In the genomic region with DNA sequence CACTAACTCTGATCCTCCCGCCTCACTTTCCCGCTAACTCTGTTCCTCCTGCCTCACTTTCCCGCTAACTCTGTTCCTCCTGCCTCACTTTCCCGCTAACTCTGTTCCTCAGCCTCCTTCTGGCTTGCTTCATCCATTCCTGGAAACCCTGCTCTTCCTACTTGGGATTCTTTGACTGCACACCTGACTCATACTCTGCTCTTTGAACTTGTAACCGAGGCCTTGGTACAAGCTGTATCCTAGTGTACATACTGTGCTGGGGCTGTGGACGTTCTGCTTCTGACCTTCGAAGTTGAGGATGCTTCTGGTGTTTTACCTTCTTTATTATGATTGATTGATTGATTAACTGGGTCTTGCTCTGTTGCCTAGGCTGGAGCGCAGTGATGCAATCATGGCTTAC, we compare ENCODE assay signal across 21 cellular contexts.
DNase-seq lines count a peak whose midpoint lies in the region; ATAC-seq, FAIRE-seq and TF ChIP-seq lines count a peak whose summit lies in the region.
"Had no signal": no experiment of that assay in that cellular context is flagged by ENCODE, and none has a peak within 500 bp of the region (broad histone marks: within the 10 kb centered on the region; RNA-seq: fewer than 3 reads in every experiment).

No MANE protein-coding gene starts in this region.

- in situ Hi-C loops in HepG2 (cut with HindIII; ENCODE audit: extremely low pct_ligation_motif_present, low pct_unique_long_range_greater_than_20kb) = no loop called here

- no TSS peak for BruUV-seq in HepG2 (replicated peaks; lab: Mats Ljungman, UMichigan)

- no peak overlapping the region for H3K9ac ChIP-seq in HepG2 (ENCODE audit: insufficient read depth, low read depth, low read length)
- H3K9ac ChIP-seq: BLaER1 treated with 17β-estradiol and CSF1 and Interleukin-3, amounts not matched to agents 10 nM and 100 nM had no signal

- H2AFZ ChIP-seq in HepG2 (ENCODE audit: low read length) = no peak overlapping the region

- CTCF ChIA-PET in HepG2 (lab: Yijun Ruan, JAX; ENCODE audit: low intra/inter-chr PET ratio, low total read pairs) = no interaction called here

- no peaks in the 10 kb centered on the region for H3K79me2 ChIP-seq in HepG2 (ENCODE audit: insufficient read depth, low read length)

- H3K4me3 ChIP-seq in HepG2 (replicated peaks in 1 of 3; ENCODE audit: insufficient read depth in 1 of 3, low read depth in 2 of 3, low read length in 3 of 3) (no peak overlapping the region), right lobe of liver (no peak overlapping the region), bronchial epithelial cell (ENCODE audit: low read depth, low read length) (no peak overlapping the region), small intestine (ENCODE audit: low read depth in 1 of 2, low read length in 2 of 2) (no peak overlapping the region)
- H3K4me3 ChIP-seq: A549; BLaER1 treated with 17β-estradiol and CSF1 and Interleukin-3, amounts not matched to agents 10 nM and 100 nM had no signal

- 47% methylated on average over 8 of the region's 8 CpGs for WGBS in HepG2 (ENCODE audit: low lambda C conversion rate)
- WGBS in right lobe of liver (ENCODE audit: insufficient coverage, low coverage, low lambda C conversion rate, missing lambda C conversion rate) = 74% methylated on average over 7 of the region's 8 CpGs
- WGBS in small intestine, 3 donors = 67 to 88% (median 75%) methylated on average over 8 of the region's 8 CpGs

- DNase-seq in HepG2 (ENCODE audit: low spot score) (no peak), right lobe of liver (no peak), bronchial epithelial cell (ENCODE audit: low read depth) (no peak), small intestine (peak; percentile 26), NCI-H128 (lab: John Stamatoyannopoulos, UW; ENCODE audit: unreplicated experiment) (no peak)
- DNase-seq: AML-193; Caco-2; Calu3; CD4-positive, alpha-beta T cell; CD8-positive, alpha-beta T cell; DMS79 treated with DMSO at 0.1 percent for 48 hours; GF-D8 had no signal

- H3K9me3 ChIP-seq in HepG2 (ENCODE audit: low read length) (no peaks in the 10 kb centered on the region), right lobe of liver (no peaks in the 10 kb centered on the region), small intestine (ENCODE audit: control insufficient read depth, low read depth) (no peaks in the 10 kb centered on the region)
- H3K9me3 ChIP-seq: A549; BLaER1 treated with 17β-estradiol and CSF1 and Interleukin-3, amounts not matched to agents 10 nM and 100 nM; Caco-2 had no signal

- peaks cover 1 to 7% of the 10 kb centered on the region in 2 experiments; a peak in 2 of 5 replicates for H3K27me3 ChIP-seq in HepG2 (ENCODE audit: control insufficient read depth in 1 of 2, insufficient read depth in 2 of 2, low read length in 2 of 2)
- H3K27me3 ChIP-seq in right lobe of liver = no peaks in the 10 kb centered on the region
- no peaks in the 10 kb centered on the region for H3K27me3 ChIP-seq in bronchial epithelial cell (ENCODE audit: control insufficient read depth, insufficient read depth, low read length)
- H3K27me3 ChIP-seq in small intestine (ENCODE audit: control insufficient read depth in 2 of 2, insufficient read depth in 2 of 2, low read length in 2 of 2) = no peaks in the 10 kb centered on the region
- H3K27me3 ChIP-seq: BLaER1 treated with 17β-estradiol and CSF1 and Interleukin-3, amounts not matched to agents 10 nM and 100 nM had no signal

- POLR2A ChIA-PET in HepG2 (lab: Yijun Ruan, JAX) = no interaction called here

- H3K36me3 ChIP-seq in HepG2 (replicated peaks in 1 of 2; ENCODE audit: control insufficient read depth in 1 of 2, insufficient read depth in 2 of 2, low read length in 2 of 2) = no peaks in the 10 kb centered on the region
- no peaks in the 10 kb centered on the region for H3K36me3 ChIP-seq in right lobe of liver
- no peaks in the 10 kb centered on the region for H3K36me3 ChIP-seq in bronchial epithelial cell (ENCODE audit: control insufficient read depth, insufficient read depth, low read length)
- no peaks in the 10 kb centered on the region for H3K36me3 ChIP-seq in small intestine (ENCODE audit: control insufficient read depth in 2 of 2, insufficient read depth in 2 of 2, low read length in 2 of 2)

- H3K4me2 ChIP-seq in HepG2 (ENCODE audit: low read depth, low read length) = no peak overlapping the region
- H3K4me2 ChIP-seq: A549 had no signal

- ATAC-seq in HepG2 = peak; percentile 55; the same call in 1 of the 3 replicates
- no peak for ATAC-seq in right lobe of liver
- no peak for ATAC-seq in GM21367 (IDR thresholded peaks at IDR 0.05; ENCODE audit: unreplicated experiment)
- ATAC-seq: A549; CD8-positive, alpha-beta T cell had no signal

- no peak for FAIRE-seq in HepG2 (lab: Jason Lieb, UNC)
- FAIRE-seq in bronchial epithelial cell (lab: Jason Lieb, UNC) = peak; percentile 47
- no peak for FAIRE-seq in small intestine (lab: Jason Lieb, UNC)
- FAIRE-seq: A549, D721Med, G401.6, GM12891, GM19239 had no signal

- TF ChIP-seq EP300 in HepG2 (IDR thresholded peaks at IDR 0.05; ENCODE audit: low read depth in 2 of 2, low read length in 2 of 2) = no peak
- TF ChIP-seq EP300 in HepG2 (CRISPR knock-in tag; IDR thresholded peaks at IDR 0.05; ENCODE audit: borderline replicate concordance) = no peak

- no peak for TF ChIP-seq CTCF in HepG2 (CRISPR knock-in tag; IDR thresholded peaks at IDR 0.05)
- no peak for TF ChIP-seq CTCF in right lobe of liver (IDR thresholded peaks at IDR 0.05)
- TF ChIP-seq CTCF in bronchial epithelial cell (IDR thresholded peaks at IDR 0.05; ENCODE audit: insufficient read depth, low read length, severe bottlenecking) = no peak

- H3K27ac ChIP-seq in HepG2 (ENCODE audit: extremely low read length, insufficient read depth, low read length) (no peak overlapping the region), right lobe of liver (no peak overlapping the region), small intestine (ENCODE audit: low read depth in 1 of 2, low read length in 1 of 2) (no peak overlapping the region)
- H3K27ac ChIP-seq: 22Rv1; A549; BLaER1 treated with 17β-estradiol and CSF1 and Interleukin-3, amounts not matched to agents 10 nM and 100 nM; C4-2B had no signal

- no peak for TF ChIP-seq RAD21 in HepG2 (CRISPR knock-in tag; IDR thresholded peaks at IDR 0.05)

- H4K20me1 ChIP-seq in HepG2 (ENCODE audit: insufficient read depth, low read length) = no peaks in the 10 kb centered on the region
- H4K20me1 ChIP-seq: BLaER1 treated with 17β-estradiol and CSF1 and Interleukin-3, amounts not matched to agents 10 nM and 100 nM had no signal

- H3K4me1 ChIP-seq in HepG2 (ENCODE audit: insufficient read depth, low read length) (no peaks in the 10 kb centered on the region), right lobe of liver (no peaks in the 10 kb centered on the region), small intestine (ENCODE audit: control insufficient read depth in 2 of 2, insufficient read depth in 1 of 2, low read depth in 1 of 2, low read length in 1 of 2) (no peaks in the 10 kb centered on the region)
- H3K4me1 ChIP-seq: A549, Caco-2 had no signal

- TF ChIP-seq POLR2A in HepG2 (IDR thresholded peaks at IDR 0.05; ENCODE audit: insufficient read depth in 1 of 2, low read depth in 2 of 2, low read length in 2 of 2) = no peak
- no peak for TF ChIP-seq POLR2A in right lobe of liver (IDR thresholded peaks at IDR 0.05)

- intact Hi-C loops in HepG2 (cut with micrococcal nuclease; ENCODE audit: unreplicated experiment) = no loop called here
- intact Hi-C loops in right lobe of liver (cut with DNase I) = no loop called here

TF ChIP-seq in HepG2, 621 proteins besides CTCF, POLR2A, EP300 and RAD21 (continues in another document):
- TF ChIP-seq, protein P1, sequence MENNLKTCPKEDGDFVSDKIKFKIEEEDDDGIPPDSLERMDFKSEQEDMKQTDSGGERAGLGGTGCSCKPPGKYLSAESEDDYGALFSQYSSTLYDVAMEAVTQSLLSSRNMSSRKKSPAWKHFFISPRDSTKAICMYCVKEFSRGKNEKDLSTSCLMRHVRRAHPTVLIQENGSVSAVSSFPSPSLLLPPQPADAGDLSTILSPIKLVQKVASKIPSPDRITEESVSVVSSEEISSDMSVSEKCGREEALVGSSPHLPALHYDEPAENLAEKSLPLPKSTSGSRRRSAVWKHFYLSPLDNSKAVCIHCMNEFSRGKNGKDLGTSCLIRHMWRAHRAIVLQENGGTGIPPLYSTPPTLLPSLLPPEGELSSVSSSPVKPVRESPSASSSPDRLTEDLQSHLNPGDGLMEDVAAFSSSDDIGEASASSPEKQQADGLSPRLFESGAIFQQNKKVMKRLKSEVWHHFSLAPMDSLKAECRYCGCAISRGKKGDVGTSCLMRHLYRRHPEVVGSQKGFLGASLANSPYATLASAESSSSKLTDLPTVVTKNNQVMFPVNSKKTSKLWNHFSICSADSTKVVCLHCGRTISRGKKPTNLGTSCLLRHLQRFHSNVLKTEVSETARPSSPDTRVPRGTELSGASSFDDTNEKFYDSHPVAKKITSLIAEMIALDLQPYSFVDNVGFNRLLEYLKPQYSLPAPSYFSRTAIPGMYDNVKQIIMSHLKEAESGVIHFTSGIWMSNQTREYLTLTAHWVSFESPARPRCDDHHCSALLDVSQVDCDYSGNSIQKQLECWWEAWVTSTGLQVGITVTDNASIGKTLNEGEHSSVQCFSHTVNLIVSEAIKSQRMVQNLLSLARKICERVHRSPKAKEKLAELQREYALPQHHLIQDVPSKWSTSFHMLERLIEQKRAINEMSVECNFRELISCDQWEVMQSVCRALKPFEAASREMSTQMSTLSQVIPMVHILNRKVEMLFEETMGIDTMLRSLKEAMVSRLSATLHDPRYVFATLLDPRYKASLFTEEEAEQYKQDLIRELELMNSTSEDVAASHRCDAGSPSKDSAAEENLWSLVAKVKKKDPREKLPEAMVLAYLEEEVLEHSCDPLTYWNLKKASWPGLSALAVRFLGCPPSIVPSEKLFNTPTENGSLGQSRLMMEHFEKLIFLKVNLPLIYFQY (CRISPR knock-in tag; IDR thresholded peaks at IDR 0.05; ENCODE audit: borderline replicate concordance) = no peak
- TF ChIP-seq TEAD2 (CRISPR knock-in tag; IDR thresholded peaks at IDR 0.05) = no peak
- peak; percentile 73 for TF ChIP-seq BCL6 (CRISPR knock-in tag; IDR thresholded peaks at IDR 0.05)
- TF ChIP-seq ZNF614 (CRISPR knock-in tag; IDR thresholded peaks at IDR 0.05; ENCODE audit: borderline replicate concordance) = no peak
- TF ChIP-seq FOSL2 (CRISPR knock-in tag; IDR thresholded peaks at IDR 0.05) = peak; percentile 28; the same call in 1 of the 2 replicates
- TF ChIP-seq RARA (CRISPR knock-in tag; IDR thresholded peaks at IDR 0.05) = peak; percentile 34; the same call in 1 of the 2 replicates
- TF ChIP-seq WIZ (CRISPR knock-in tag; IDR thresholded peaks at IDR 0.05) = no peak
